Comparison of ENCODE assay signal across 30 cellular contexts in the genomic region with DNA sequence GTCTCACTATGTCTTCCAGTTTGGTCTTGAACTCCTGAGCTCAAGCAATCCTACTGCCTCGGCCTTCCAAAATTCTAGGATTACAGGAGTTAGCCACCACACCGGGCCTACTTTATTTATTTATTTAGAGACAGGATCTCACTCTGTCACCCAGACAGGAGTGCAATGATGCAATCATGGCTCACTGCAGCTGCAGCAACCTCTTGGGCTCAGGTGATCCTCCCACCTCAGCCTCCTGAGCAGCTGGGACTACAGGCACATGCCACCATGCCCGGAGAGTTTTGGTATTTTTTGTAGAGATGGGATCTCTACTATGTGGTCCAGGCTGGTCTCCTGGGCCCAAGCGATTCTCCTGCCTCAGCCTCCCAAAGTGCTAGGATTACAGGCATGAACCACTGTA.
"Had no signal": no experiment of that assay in that cellular context is flagged by ENCODE, and none has a peak within 500 bp of the region (broad histone marks: within the 10 kb centered on the region; RNA-seq: fewer than 3 reads in every experiment).

No MANE protein-coding gene starts in this region.

- H3K4me3 Mint-ChIP-seq: activated CD4-positive, alpha-beta T cell treated with anti-CD3 and anti-CD28 coated beads for 36 hours; activated CD4-positive, alpha-beta T cell treated with anti-CD3 and anti-CD28 coated beads, Interleukin-2, amount 10 ng/mL, durations not matched to agents 7 days and 5 days; activated CD8-positive, alpha-beta T cell treated with anti-CD3 and anti-CD28 coated beads, Interleukin-2, amount 10 ng/mL, durations not matched to agents 7 days and 5 days; activated naive CD4-positive, alpha-beta T cell treated with anti-CD3 and anti-CD28 coated beads, Interleukin-2, amount 10 ng/mL, durations not matched to agents 7 days and 5 days; activated naive CD8-positive, alpha-beta T cell; activated naive CD8-positive, alpha-beta T cell treated with anti-CD3 and anti-CD28 coated beads, Interleukin-2, amount 50 U/mL, for 24 hours; activated T-cell treated with anti-CD3 and anti-CD28 coated beads, Interleukin-2, amount 50 U/mL, for 24 hours; activated T-helper 1 cell treated with anti-CD3 and anti-CD28 coated beads, Interleukin-12 subunit alpha, Interleukin-12 subunit beta, Interleukin-2, Interleukin-4 antibody, amounts not matched to agents 30 ng/mL and 10 ng/mL and 1 ng/mL, durations not matched to agents 14 hours and 24 hours and 36 hours; brain had no signal

- FAIRE-seq: bronchial epithelial cell, TTC549 had no signal

- ATAC-seq: activated CD4-positive, alpha-beta T cell treated with anti-CD3 and anti-CD28 coated beads for 36 hours; activated CD4-positive, CD25-positive, alpha-beta regulatory T cell treated with anti-CD3 and anti-CD28 coated beads, Interleukin-2, amount 50 U/mL, for 24 hours; activated CD8-positive, alpha-beta T cell treated with anti-CD3 and anti-CD28 coated beads, Interleukin-2, amount 10 ng/mL, durations not matched to agents 7 days and 5 days; activated naive CD8-positive, alpha-beta T cell treated with anti-CD3 and anti-CD28 coated beads, Interleukin-2, amount 50 U/mL, for 24 hours; Panc1 had no signal

- H3K9me3 Mint-ChIP-seq: activated CD4-positive, alpha-beta T cell treated with anti-CD3 and anti-CD28 coated beads, Interleukin-2, amount 10 ng/mL, durations not matched to agents 7 days and 5 days; activated naive CD4-positive, alpha-beta T cell treated with anti-CD3 and anti-CD28 coated beads, Interleukin-2, amount 10 ng/mL, durations not matched to agents 7 days and 5 days; activated naive CD8-positive, alpha-beta T cell treated with anti-CD3 and anti-CD28 coated beads, Interleukin-2, amount 50 U/mL, for 24 hours; activated T-cell treated with anti-CD3 and anti-CD28 coated beads, Interleukin-2, amount 50 U/mL, for 24 hours; activated T-helper 1 cell treated with anti-CD3 and anti-CD28 coated beads, Interleukin-12 subunit alpha, Interleukin-12 subunit beta, Interleukin-2, Interleukin-4 antibody, amounts not matched to agents 30 ng/mL and 10 ng/mL and 1 ng/mL, durations not matched to agents 14 hours and 24 hours and 36 hours; brain had no signal

- H3K27me3 Mint-ChIP-seq: activated CD4-positive, alpha-beta T cell treated with anti-CD3 and anti-CD28 coated beads for 36 hours; activated naive CD4-positive, alpha-beta T cell treated with anti-CD3 and anti-CD28 coated beads, Interleukin-2, amount 10 ng/mL, durations not matched to agents 7 days and 5 days; activated naive CD8-positive, alpha-beta T cell; activated naive CD8-positive, alpha-beta T cell treated with anti-CD3 and anti-CD28 coated beads, Interleukin-2, amount 50 U/mL, for 24 hours; brain had no signal

- DNase-seq: activated CD4-positive, alpha-beta T cell treated with anti-CD3 and anti-CD28 coated beads for 36 hours; activated CD4-positive, alpha-beta T cell treated with anti-CD3 and anti-CD28 coated beads, Interleukin-2, amount 10 ng/mL, durations not matched to agents 7 days and 5 days; activated CD4-positive, alpha-beta T cell treated with anti-CD3 and anti-CD28 coated beads, Interleukin-2, amount 50 U/mL, for 48 hours; activated CD8-positive, alpha-beta T cell treated with anti-CD3 and anti-CD28 coated beads, Interleukin-2, amount 10 ng/mL, durations not matched to agents 7 days and 5 days; activated effector memory CD4-positive, alpha-beta T cell treated with Interleukin-2 at 50 U/mL for 16 hours; activated naive CD4-positive, alpha-beta T cell treated with anti-CD3 and anti-CD28 coated beads, Interleukin-2, amount 10 ng/mL, durations not matched to agents 7 days and 5 days; activated naive CD8-positive, alpha-beta T cell treated with anti-CD3 and anti-CD28 coated beads, Interleukin-2, amount 50 U/mL, for 24 hours; activated T-cell treated with anti-CD3 and anti-CD28 coated beads, Interleukin-2, amount 50 U/mL, for 24 hours; anterior cingulate cortex; central memory CD4-positive, alpha-beta T cell; NCI-H1092 treated with DMSO at 0.1 percent for 48 hours; NCI-H1417; NCI-H146; NCI-H187; NCI-H2029 treated with DMSO at 0.1 percent for 48 hours; NCI-H2171 treated with DMSO at 0.1 percent for 48 hours; NCI-H2227 treated with DMSO at 0.1 percent for 48 hours; NCI-H446; NCI-H510A treated with DMSO at 0.1 percent for 48 hours; NCI-H526 treated with DMSO at 0.1 percent for 48 hours; NCI-H82; SIG-M5; T1000 had no signal

- H3K4me1 Mint-ChIP-seq: activated CD4-positive, alpha-beta T cell treated with anti-CD3 and anti-CD28 coated beads for 36 hours; activated CD4-positive, alpha-beta T cell treated with anti-CD3 and anti-CD28 coated beads, Interleukin-2, amount 10 ng/mL, durations not matched to agents 7 days and 5 days; activated naive CD4-positive, alpha-beta T cell treated with anti-CD3 and anti-CD28 coated beads, Interleukin-2, amount 10 ng/mL, durations not matched to agents 7 days and 5 days; activated naive CD8-positive, alpha-beta T cell treated with anti-CD3 and anti-CD28 coated beads, Interleukin-2, amount 50 U/mL, for 24 hours; brain had no signal

- H3K36me3 Mint-ChIP-seq: activated naive CD4-positive, alpha-beta T cell treated with anti-CD3 and anti-CD28 coated beads, Interleukin-2, amount 10 ng/mL, durations not matched to agents 7 days and 5 days; activated naive CD8-positive, alpha-beta T cell; brain had no signal
